ENCODE assay signal across 13 cellular contexts in the genomic region with DNA sequence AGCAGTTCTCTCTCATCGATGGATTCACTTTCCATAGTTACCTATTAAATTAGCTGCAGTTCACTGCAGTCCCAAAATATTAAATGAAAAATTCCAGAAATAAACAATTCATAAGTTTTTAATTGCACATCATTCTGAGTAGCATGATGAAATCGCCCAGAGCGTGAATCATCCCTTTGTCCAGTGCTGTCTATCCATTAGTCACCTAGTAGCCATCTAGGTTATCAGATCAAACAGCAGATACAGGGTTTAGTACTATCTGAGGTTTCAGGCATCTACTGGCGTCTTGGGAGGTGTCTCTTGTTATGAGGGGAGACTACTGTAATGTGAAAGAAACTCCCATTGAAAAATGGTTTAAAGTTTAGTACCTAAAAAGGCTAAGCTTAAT.
DNase-seq lines count a peak whose midpoint lies in the region; ATAC-seq, FAIRE-seq and TF ChIP-seq lines count a peak whose summit lies in the region.
"Had no signal": no experiment of that assay in that cellular context is flagged by ENCODE, and none has a peak within 500 bp of the region (broad histone marks: within the 10 kb centered on the region; RNA-seq: fewer than 3 reads in every experiment).

No MANE protein-coding gene starts in this region.

- peak; percentile 80 for FAIRE-seq in H54 (lab: Jason Lieb, UNC)

- H3K27ac Mint-ChIP-seq in Calu3 (ENCODE audit: unreplicated experiment) = no peak overlapping the region

- peak overlapping the region; percentile 11 for H3K4me2 ChIP-seq in skeletal muscle satellite cell (ENCODE audit: low read length)

- H3K4me3 ChIP-seq in fibroblast of mammary gland (ENCODE audit: control insufficient read depth, low read depth, low read length) (no peak overlapping the region), skeletal muscle satellite cell (ENCODE audit: low read length) (no peak overlapping the region), body of pancreas (no peak overlapping the region)
- H3K4me3 ChIP-seq: prostate gland, tibial nerve had no signal

- peaks cover under 1% of the 10 kb centered on the region for H3K36me3 Mint-ChIP-seq in Calu3 (ENCODE audit: insufficient read depth, unreplicated experiment)

- ATAC-seq in body of pancreas = no peak
- no peak for ATAC-seq in GM21576 (IDR thresholded peaks at IDR 0.05; ENCODE audit: unreplicated experiment)
- ATAC-seq: left lobe of liver had no signal

- BruUV-seq in Calu3 (replicated peaks; lab: Mats Ljungman, UMichigan) = no TSS peak

- H3K9ac ChIP-seq in skeletal muscle satellite cell (ENCODE audit: low read depth, low read length) = no peak overlapping the region

- H3K27ac ChIP-seq in body of pancreas = peak overlapping the region in 1 of 4 donors; percentile 57
- H3K27ac ChIP-seq: prostate gland, tibial nerve had no signal

- CTCF ChIA-PET in Calu3 (lab: Charles Lee) = interaction anchor here (0.8 to 1.5 kb wide), 2 partner anchors 13 to 47 kb away, joined by 3 read pairs; no protein-coding TSS in a partner anchor

- intact Hi-C loops in Calu3 (cut with micrococcal nuclease; ENCODE audit: unreplicated experiment) (loop anchor here (5.0 kb wide), 1 partner anchor 133 kb away; no protein-coding TSS in a partner anchor), body of pancreas (cut with DNase I) (no loop called here)

- peaks cover 11% of the 10 kb centered on the region for H3K4me1 ChIP-seq in skeletal muscle satellite cell (ENCODE audit: control insufficient read depth, insufficient read depth, low read length)
- H3K4me1 ChIP-seq in body of pancreas = peaks cover 52% of the 10 kb centered on the region
- H3K4me1 ChIP-seq: prostate gland had no signal

- H3K27me3 ChIP-seq in skeletal muscle satellite cell (ENCODE audit: control insufficient read depth, insufficient read depth, low read length) = no peaks in the 10 kb centered on the region
- no peaks in the 10 kb centered on the region for H3K27me3 ChIP-seq in body of pancreas
- H3K27me3 ChIP-seq: tibial nerve had no signal

- H3K36me3 ChIP-seq in skeletal muscle satellite cell (ENCODE audit: insufficient read depth, low read length) (no peaks in the 10 kb centered on the region), body of pancreas (replicated peaks in 1 of 2; ENCODE audit: insufficient read depth in 1 of 2, low read depth in 2 of 2) (no peaks in the 10 kb centered on the region)
- H3K36me3 ChIP-seq: prostate gland, tibial nerve had no signal

- no peaks in the 10 kb centered on the region for H3K9me3 ChIP-seq in skeletal muscle satellite cell (replicated peaks; ENCODE audit: low read length)
- no peaks in the 10 kb centered on the region for H3K9me3 ChIP-seq in body of pancreas
- H3K9me3 ChIP-seq: prostate gland, tibial nerve had no signal

- TF ChIP-seq POLR2A in H54 (IDR thresholded peaks at IDR 0.05; ENCODE audit: low read depth, low read length) (no peak), body of pancreas (IDR thresholded peaks at IDR 0.05) (no peak)

- no peaks in the 10 kb centered on the region for H3K27me3 Mint-ChIP-seq in Calu3 (ENCODE audit: unreplicated experiment)

- 87 to 93% methylated on average over 4 of the region's 4 CpGs for WGBS in body of pancreas, 2 donors

- no peaks in the 10 kb centered on the region for H3K9me3 Mint-ChIP-seq in Calu3 (ENCODE audit: low read depth, unreplicated experiment)

- H3K4me1 Mint-ChIP-seq in Calu3 (ENCODE audit: low read depth, unreplicated experiment) = peaks cover 51% of the 10 kb centered on the region

- H3K4me3 Mint-ChIP-seq in Calu3 (ENCODE audit: low read depth, unreplicated experiment) = no peak overlapping the region

- TF ChIP-seq CTCF in fibroblast of mammary gland (conservative IDR thresholded peaks at IDR 0.05; ENCODE audit: control insufficient read depth, insufficient read depth, low read depth, low read length) (no peak), Calu3 (IDR thresholded peaks at IDR 0.05; ENCODE audit: unreplicated experiment) (no peak), body of pancreas (IDR thresholded peaks at IDR 0.05) (no peak)

- DNase-seq in H54 (ENCODE audit: insufficient read length, low spot score) (no peak), RKO (ENCODE audit: low spot score) (peak; percentile 85), fibroblast of mammary gland (ENCODE audit: low read depth) (peak; percentile 83), Calu3 (no peak), body of pancreas (no peak)
- DNase-seq: activated CD4-positive, alpha-beta T cell treated with anti-CD3 and anti-CD28 coated beads, Interleukin-2, amount 50 U/mL, for 48 hours; GOT3; NCI-H345 had no signal

Comparison
In these comparisons a context has a peak if more than half of its experiments do, and no peak if none do; other contexts are left out.
1. DNase-seq: peak in RKO (single experiment) and fibroblast of mammary gland (single experiment); none in H54 (single experiment), Calu3 (single experiment) and body of pancreas (0 of 4).